ENCODE assay signal across 29 cellular contexts in the genomic region with DNA sequence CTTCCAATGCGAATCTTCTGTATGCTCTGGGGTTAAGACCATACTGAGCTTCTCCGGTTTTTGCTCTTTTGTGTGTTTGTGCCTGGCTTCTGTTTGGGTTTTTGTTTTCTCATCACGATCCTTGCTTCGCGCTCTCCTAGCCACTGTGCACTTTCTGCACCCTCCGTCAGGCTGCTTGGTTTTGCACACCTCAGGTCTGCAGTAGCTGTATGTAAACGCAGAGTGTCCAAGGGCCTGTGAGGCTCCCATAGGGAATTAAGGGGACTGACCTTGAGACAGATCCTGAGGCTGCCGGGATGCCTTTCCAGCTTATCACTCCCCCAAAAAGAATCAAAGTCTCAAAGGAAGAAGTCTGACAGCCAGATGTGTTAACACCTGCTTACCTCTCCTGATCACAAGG.
"Had no signal": no experiment of that assay in that cellular context is flagged by ENCODE, and none has a peak within 500 bp of the region (broad histone marks: within the 10 kb centered on the region; RNA-seq: fewer than 3 reads in every experiment).

No MANE protein-coding gene starts in this region.

- H3K9ac ChIP-seq: neural progenitor cell had no signal

- H3K27ac Mint-ChIP-seq: activated CD4-positive, alpha-beta memory T cell treated with anti-CD3 and anti-CD28 coated beads for 36 hours; activated CD4-positive, alpha-beta T cell treated with anti-CD3 and anti-CD28 coated beads, Interleukin-2, amount 10 ng/mL, durations not matched to agents 24 days and 14 days; activated T-helper 17 cell treated with anti-CD3 and anti-CD28 coated beads, Interleukin-2, amount 50 U/mL, for 72 hours; brain; endodermal cell; memory B cell; neural progenitor cell; type B pancreatic cell had no signal

- H3K4me3 Mint-ChIP-seq: activated CD4-positive, alpha-beta memory T cell treated with anti-CD3 and anti-CD28 coated beads for 36 hours; activated CD4-positive, alpha-beta T cell treated with anti-CD3 and anti-CD28 coated beads, Interleukin-2, amount 10 ng/mL, durations not matched to agents 24 days and 14 days; activated T-cell treated with anti-CD3 and anti-CD28 coated beads, Interleukin-2, amount 50 U/mL, for 4 hours; activated T-helper 17 cell treated with anti-CD3 and anti-CD28 coated beads, Interleukin-2, amount 50 U/mL, for 72 hours; brain; endodermal cell; immature natural killer cell; memory B cell; naive thymus-derived CD8-positive, alpha-beta T cell; neural progenitor cell; type B pancreatic cell had no signal

- H3K36me3 ChIP-seq: uterus, WERI-Rb-1 had no signal

- H3K4me3 ChIP-seq: ascending aorta, heart left ventricle, neural progenitor cell, right atrium auricular region, spleen, uterus had no signal

- H3K27me3 Mint-ChIP-seq: activated CD4-positive, alpha-beta memory T cell treated with anti-CD3 and anti-CD28 coated beads for 36 hours; activated CD4-positive, alpha-beta T cell treated with anti-CD3 and anti-CD28 coated beads, Interleukin-2, amount 10 ng/mL, durations not matched to agents 24 days and 14 days; activated T-helper 17 cell treated with anti-CD3 and anti-CD28 coated beads, Interleukin-2, amount 50 U/mL, for 72 hours; brain; memory B cell; naive thymus-derived CD8-positive, alpha-beta T cell; type B pancreatic cell had no signal

- H3K4me2 ChIP-seq: neural progenitor cell had no signal

- H3K4me1 ChIP-seq: ascending aorta, foreskin keratinocyte, heart left ventricle, right atrium auricular region, uterus had no signal

- H3K27ac ChIP-seq: ascending aorta, foreskin keratinocyte, heart left ventricle, neural progenitor cell, right atrium auricular region, spleen, uterus, WERI-Rb-1 had no signal

- DNase-seq: activated CD4-positive, alpha-beta memory T cell treated with anti-CD3 and anti-CD28 coated beads for 36 hours; activated CD4-positive, alpha-beta T cell treated with anti-CD3 and anti-CD28 coated beads, Interleukin-2, amount 10 ng/mL, durations not matched to agents 24 days and 14 days; activated gamma-delta T cell treated with Interleukin-2 at 50 U/mL for 16 hours; activated T-cell treated with anti-CD3 and anti-CD28 coated beads, Interleukin-2, amount 50 U/mL, for 4 hours; endodermal cell; foreskin keratinocyte; heart left ventricle; hypothalamus; immature natural killer cell; kidney; left colon; naive thymus-derived CD8-positive, alpha-beta T cell; occipital lobe; spleen; stimulated activated naive CD4-positive, alpha-beta T cell treated with Interleukin-2 at 50 U/mL for 16 hours; substantia nigra; T1000; uterus; WERI-Rb-1 had no signal

- H3K27me3 ChIP-seq: ascending aorta, foreskin keratinocyte, heart left ventricle, neural progenitor cell, right atrium auricular region, spleen, uterus had no signal

- H3K9me3 ChIP-seq: ascending aorta, heart left ventricle, right atrium auricular region, spleen, uterus had no signal

- H2AFZ ChIP-seq: neural progenitor cell had no signal

- H3K9me3 Mint-ChIP-seq: activated CD4-positive, alpha-beta memory T cell treated with anti-CD3 and anti-CD28 coated beads for 36 hours; activated CD4-positive, alpha-beta T cell treated with anti-CD3 and anti-CD28 coated beads, Interleukin-2, amount 10 ng/mL, durations not matched to agents 24 days and 14 days; activated naive CD4-positive, alpha-beta T cell treated with anti-CD3 and anti-CD28 coated beads, Interleukin-2, amount 50 U/mL, for 72 hours; activated T-cell treated with anti-CD3 and anti-CD28 coated beads, Interleukin-2, amount 50 U/mL, for 4 hours; activated T-helper 17 cell treated with anti-CD3 and anti-CD28 coated beads, Interleukin-2, amount 50 U/mL, for 72 hours; brain; endodermal cell; memory B cell; naive thymus-derived CD8-positive, alpha-beta T cell; neural progenitor cell; type B pancreatic cell had no signal

- H3K4me1 Mint-ChIP-seq: activated CD4-positive, alpha-beta T cell treated with anti-CD3 and anti-CD28 coated beads, Interleukin-2, amount 10 ng/mL, durations not matched to agents 24 days and 14 days; activated T-helper 17 cell treated with anti-CD3 and anti-CD28 coated beads, Interleukin-2, amount 50 U/mL, for 72 hours; memory B cell; naive thymus-derived CD8-positive, alpha-beta T cell had no signal

- ATAC-seq: activated CD4-positive, CD25-positive, alpha-beta regulatory T cell treated with anti-CD3 and anti-CD28 coated beads, Interleukin-2, amount 50 U/mL, for 24 hours; activated naive CD4-positive, alpha-beta T cell treated with anti-CD3 and anti-CD28 coated beads, Interleukin-2, amount 50 U/mL, for 72 hours; activated T-cell treated with anti-CD3 and anti-CD28 coated beads, Interleukin-2, amount 50 U/mL, for 4 hours; activated T-helper 17 cell treated with anti-CD3 and anti-CD28 coated beads, Interleukin-2, amount 50 U/mL, for 72 hours; esophagus mucosa; foreskin keratinocyte; heart left ventricle; left colon; naive thymus-derived CD8-positive, alpha-beta T cell had no signal
